ENCODE assay signal across 20 cellular contexts in genomic region chr1:58720680-58721079, GRCh38. TPM values are rescaled to one million over a fixed set of nuclear protein-coding genes. Genes with fewer than 3 reads are reported as not detected.
DNase-seq lines count a peak whose midpoint lies in the region; ATAC-seq, FAIRE-seq and TF ChIP-seq lines count a peak whose summit lies in the region.
"Had no signal": no experiment of that assay in that cellular context is flagged by ENCODE, and none has a peak within 500 bp of the region (broad histone marks: within the 10 kb centered on the region; RNA-seq: fewer than 3 reads in every experiment).

No MANE protein-coding gene starts in this region.

- H3K27ac Mint-ChIP-seq in T-helper 2 cell treated with Interferon-gamma antibody and Interleukin-4, amounts not matched to agents 5 μg/mL and 100 μg/mL, for 36 hours = peak overlapping the region; percentile 22
- peak overlapping the region; percentile 12 for H3K27ac Mint-ChIP-seq in MCF 10A (ENCODE audit: low read depth, unreplicated experiment)
- no peak overlapping the region for H3K27ac Mint-ChIP-seq in naive thymus-derived CD4-positive, alpha-beta T cell

- no peaks in the 10 kb centered on the region for H4K20me1 ChIP-seq in keratinocyte (ENCODE audit: control insufficient read depth, extremely low read depth, insufficient read depth, low read length)

- CTCF ChIA-PET in MCF 10A (lab: Yijun Ruan, JAX) = interaction anchor here (0.5 to 2.1 kb wide), 4 partner anchors 10 to 51 kb away, joined by 3 to 5 read pairs (median 3); no protein-coding TSS in a partner anchor
- CTCF ChIA-PET in naive thymus-derived CD4-positive, alpha-beta T cell (lab: Charles Lee) = interaction anchor here (1.0 kb wide), 1 partner anchor 1039 kb away, joined by 3 read pairs; no protein-coding TSS in a partner anchor

- POLR2A ChIA-PET in MCF 10A (lab: Yijun Ruan, JAX) = interaction anchor here (1.0 to 1.1 kb wide), 2 partner anchors 8 to 20 kb away, joined by 5 to 7 read pairs; no protein-coding TSS in a partner anchor
- POLR2A ChIA-PET in naive thymus-derived CD4-positive, alpha-beta T cell (lab: Charles Lee) = no interaction called here

- no peaks in the 10 kb centered on the region for H3K9me3 ChIP-seq in MG63
- no peaks in the 10 kb centered on the region for H3K9me3 ChIP-seq in keratinocyte (ENCODE audit: control insufficient read depth, low read depth, low read length)
- no peaks in the 10 kb centered on the region for H3K9me3 ChIP-seq in naive thymus-derived CD4-positive, alpha-beta T cell (ENCODE audit: control insufficient read depth in 2 of 3, low read length in 3 of 3)

- BruUV-seq in MCF 10A (replicated peaks; lab: Mats Ljungman, UMichigan) = no TSS peak

- intact Hi-C loops in MCF 10A (cut with micrococcal nuclease) = no loop called here
- intact Hi-C loops in naive thymus-derived CD4-positive, alpha-beta T cell (cut with micrococcal nuclease) = no loop called here

- no peak for TF ChIP-seq CTCF in MCF 10A (IDR thresholded peaks at IDR 0.05; ENCODE audit: unreplicated experiment)
- no peak for TF ChIP-seq CTCF in keratinocyte (optimal IDR thresholded peaks at IDR 0.05 in 1 of 3, IDR thresholded peaks at IDR 0.05 in 1 of 3, conservative IDR thresholded peaks at IDR 0.05 in 1 of 3; ENCODE audit: extremely low read depth in 1 of 3, insufficient read depth in 2 of 3, low read length in 3 of 3)

- peaks cover 67% of the 10 kb centered on the region for H3K4me1 Mint-ChIP-seq in T-helper 2 cell treated with Interferon-gamma antibody and Interleukin-4, amounts not matched to agents 5 μg/mL and 100 μg/mL, for 36 hours (ENCODE audit: low read depth)
- H3K4me1 Mint-ChIP-seq in MCF 10A (ENCODE audit: insufficient read depth, unreplicated experiment) = peaks cover 19% of the 10 kb centered on the region
- peaks cover 8 to 43% (median 18%) of the 10 kb centered on the region in 7 donors for H3K4me1 Mint-ChIP-seq in naive thymus-derived CD4-positive, alpha-beta T cell

- no peaks in the 10 kb centered on the region for H3K36me3 ChIP-seq in MG63
- peaks cover 0 to 2% of the 10 kb centered on the region in 2 experiments for H3K36me3 ChIP-seq in keratinocyte (ENCODE audit: control insufficient read depth in 2 of 2, extremely low read depth in 1 of 2, insufficient read depth in 2 of 2, low read length in 2 of 2)
- H3K36me3 ChIP-seq in naive thymus-derived CD4-positive, alpha-beta T cell (ENCODE audit: control insufficient read depth in 2 of 3, insufficient read depth in 3 of 3, low read length in 3 of 3) = no peaks in the 10 kb centered on the region

- H3K4me1 ChIP-seq in keratinocyte (ENCODE audit: control insufficient read depth, extremely low read depth, insufficient read depth, low read length) = peaks cover 12% of the 10 kb centered on the region
- peaks cover 11 to 25% of the 10 kb centered on the region in 2 donors for H3K4me1 ChIP-seq in naive thymus-derived CD4-positive, alpha-beta T cell (ENCODE audit: control insufficient read depth in 2 of 2, insufficient read depth in 2 of 2, low read length in 2 of 2)

- H3K27ac ChIP-seq in keratinocyte (ENCODE audit: control insufficient read depth, insufficient read depth, low read length) = no peak overlapping the region
- H3K27ac ChIP-seq in naive thymus-derived CD4-positive, alpha-beta T cell (ENCODE audit: low read depth, low read length) = no peak overlapping the region
- H3K27ac ChIP-seq: 22Rv1, HL-60, PC-9, SK-N-MC had no signal

- H3K9me3 Mint-ChIP-seq in T-helper 2 cell treated with Interferon-gamma antibody and Interleukin-4, amounts not matched to agents 5 μg/mL and 100 μg/mL, for 36 hours = peaks cover 9% of the 10 kb centered on the region
- H3K9me3 Mint-ChIP-seq in MCF 10A (ENCODE audit: unreplicated experiment) = no peaks in the 10 kb centered on the region
- H3K9me3 Mint-ChIP-seq in naive thymus-derived CD4-positive, alpha-beta T cell = peaks cover 0 to 3% (median 0%) of the 10 kb centered on the region in 11 donors
- H3K9me3 Mint-ChIP-seq: CD8-positive, alpha-beta memory T cell; H9 had no signal

- H3K4me3 ChIP-seq in MG63 = no peak overlapping the region
- H3K4me3 ChIP-seq in keratinocyte (ENCODE audit: control insufficient read depth in 2 of 3, extremely low read depth in 1 of 3, insufficient read depth in 2 of 3, low read depth in 1 of 3, low read length in 3 of 3) = no peak overlapping the region
- H3K4me3 ChIP-seq in naive thymus-derived CD4-positive, alpha-beta T cell (ENCODE audit: low read length) = no peak overlapping the region
- H3K4me3 ChIP-seq: PC-9, SK-N-MC had no signal

- dilution Hi-C loops in keratinocyte (cut with MboI; ENCODE audit: extremely low pct_ligation_motif_present, low sequenced_read_pairs) = no loop called here

- no peak for ATAC-seq in naive thymus-derived CD4-positive, alpha-beta T cell
- no peak for ATAC-seq in HG02759 (IDR thresholded peaks at IDR 0.05; ENCODE audit: unreplicated experiment)

- no peaks in the 10 kb centered on the region for H3K9me1 ChIP-seq in keratinocyte (ENCODE audit: control insufficient read depth, extremely low read depth, insufficient read depth, low read length)

- H3K9ac ChIP-seq in keratinocyte (ENCODE audit: control insufficient read depth, extremely low read depth, insufficient read depth, low read length) = no peak overlapping the region

- H2AFZ ChIP-seq in keratinocyte (ENCODE audit: control insufficient read depth, low read length) = no peak overlapping the region
- H2AFZ ChIP-seq: PC-9 had no signal

- no peaks in the 10 kb centered on the region for H3K27me3 Mint-ChIP-seq in T-helper 2 cell treated with Interferon-gamma antibody and Interleukin-4, amounts not matched to agents 5 μg/mL and 100 μg/mL, for 36 hours (ENCODE audit: low read depth)
- no peaks in the 10 kb centered on the region for H3K27me3 Mint-ChIP-seq in MCF 10A (ENCODE audit: insufficient read depth, unreplicated experiment)
- no peaks in the 10 kb centered on the region for H3K27me3 Mint-ChIP-seq in naive thymus-derived CD4-positive, alpha-beta T cell
- H3K27me3 Mint-ChIP-seq: CD8-positive, alpha-beta memory T cell had no signal

- peak; percentile 62 for FAIRE-seq in keratinocyte (lab: Jason Lieb, UNC)

- DNase-seq in T-helper 2 cell treated with Interferon-gamma antibody and Interleukin-4, amounts not matched to agents 5 μg/mL and 100 μg/mL, for 36 hours (ENCODE audit: low spot score) = no peak
- DNase-seq in T-helper 2 cell (no peak), MG63 (peak; percentile 42), MCF 10A (ENCODE audit: unreplicated experiment) (peak; percentile 41), keratinocyte (ENCODE audit: low read depth, low spot score) (no peak), HCEC 1CT (no peak)
- DNase-seq in naive thymus-derived CD4-positive, alpha-beta T cell = no peak
- DNase-seq: CD8-positive, alpha-beta memory T cell; H9; KBM-7; MM.1S; NCI-H1105; NCI-H187; NCI-H446 treated with DMSO at 0.1 percent for 48 hours; NCI-H774; PC-9 had no signal

- H3K27me3 ChIP-seq in MG63 (no peaks in the 10 kb centered on the region), keratinocyte (ENCODE audit: control insufficient read depth, extremely low read depth, insufficient read depth, low read length) (no peaks in the 10 kb centered on the region)
- no peaks in the 10 kb centered on the region for H3K27me3 ChIP-seq in naive thymus-derived CD4-positive, alpha-beta T cell (ENCODE audit: control insufficient read depth in 2 of 2, insufficient read depth in 2 of 2, low read length in 2 of 2)

- no peak overlapping the region for H3K4me3 Mint-ChIP-seq in T-helper 2 cell treated with Interferon-gamma antibody and Interleukin-4, amounts not matched to agents 5 μg/mL and 100 μg/mL, for 36 hours
- H3K4me3 Mint-ChIP-seq in MCF 10A (ENCODE audit: unreplicated experiment) = no peak overlapping the region
- H3K4me3 Mint-ChIP-seq in naive thymus-derived CD4-positive, alpha-beta T cell = no peak overlapping the region
- H3K4me3 Mint-ChIP-seq: H9 had no signal

- H3K4me2 ChIP-seq in keratinocyte (ENCODE audit: control insufficient read depth, extremely low read depth, insufficient read depth, low read depth, low read length) = peak overlapping the region; percentile 33
- H3K4me2 ChIP-seq: PC-9 had no signal

- no peaks in the 10 kb centered on the region for H3K79me2 ChIP-seq in keratinocyte (ENCODE audit: control insufficient read depth, insufficient read depth, low read length)

- H3K36me3 Mint-ChIP-seq in T-helper 2 cell treated with Interferon-gamma antibody and Interleukin-4, amounts not matched to agents 5 μg/mL and 100 μg/mL, for 36 hours (ENCODE audit: low read depth) = peaks cover 22% of the 10 kb centered on the region
- peaks cover 25% of the 10 kb centered on the region for H3K36me3 Mint-ChIP-seq in MCF 10A (ENCODE audit: insufficient read depth, unreplicated experiment)
- peaks cover 0 to 4% (median 0%) of the 10 kb centered on the region in 5 donors for H3K36me3 Mint-ChIP-seq in naive thymus-derived CD4-positive, alpha-beta T cell
- H3K36me3 Mint-ChIP-seq: CD8-positive, alpha-beta memory T cell had no signal

RNA-seq across cellular contexts. Expression of gene MYSM1, which starts 20.8 kb away (rescaled TPM):
- 3.3 and 12.3 TPM in 2 replicates for total RNA-seq in MG63 (2014; rRNA removed; shearing (Covaris generic); ENCODE audit: low replicate concordance)
- 22.0 and 25.0 TPM in 2 replicates for total RNA-seq in MCF 10A (2022)
- 9.5 to 25.9 TPM (median 21.9 TPM) in 3 replicates for polyA plus RNA-seq in keratinocyte
- 34.8 TPM for polyA plus RNA-seq in keratinocyte (2011; ENCODE audit: low read depth)
- 3.7 and 7.7 TPM in 2 replicates for polyA plus RNA-seq in keratinocyte (2011; cell fraction: cytosol; rRNA removed)
- 39.0 and 54.7 TPM in 2 replicates for polyA plus RNA-seq in keratinocyte (2011; cell fraction: nucleus; rRNA removed)
- polyA plus RNA-seq in keratinocyte (2012; ENCODE audit: low replicate concordance) = 5.3 and 10.4 TPM in 2 replicates
- 8.6 to 41.7 TPM (median 16.2 TPM) in 3 replicates for polyA minus RNA-seq in keratinocyte
- 8.8 TPM for polyA minus RNA-seq in keratinocyte (2011; cell fraction: cytosol; rRNA and poly(A)+ RNA removed)
- polyA minus RNA-seq in keratinocyte (2011; cell fraction: nucleus; rRNA and poly(A)+ RNA removed) = 28.7 and 52.4 TPM in 2 replicates
- 10 to 100 TPM; 50.6 to 72.1 (median 54.1) TPM for total RNA-seq in naive thymus-derived CD4-positive, alpha-beta T cell
- polyA plus RNA-seq in naive thymus-derived CD4-positive, alpha-beta T cell = 10 to 100 TPM in 1 of 2 donors, 1 to 10 TPM in 1; 5.4 to 19.1 TPM

Comparison
In these comparisons a context has a peak if more than half of its experiments do, and no peak if none do; other contexts are left out.
1. DNase-seq: peak in MG63 (single experiment) and MCF 10A (single experiment); none in T-helper 2 cell treated with Interferon-gamma antibody and Interleukin-4, amounts not matched to agents 5 μg/mL and 100 μg/mL, for 36 hours (single experiment), T-helper 2 cell (0 of 5), keratinocyte (single experiment), naive thymus-derived CD4-positive, alpha-beta T cell (0 of 9) and HCEC 1CT (single experiment).
2. H3K27ac Mint-ChIP-seq: peak in T-helper 2 cell treated with Interferon-gamma antibody and Interleukin-4, amounts not matched to agents 5 μg/mL and 100 μg/mL, for 36 hours (single experiment) and MCF 10A (single experiment); none in naive thymus-derived CD4-positive, alpha-beta T cell (0 of 9).